ENCODE assay signal across 14 cellular contexts in genomic region chr1:23638786-23639241, GRCh38. TPM values are rescaled to one million over a fixed set of nuclear protein-coding genes. Genes with fewer than 3 reads are reported as not detected.
DNase-seq lines count a peak whose midpoint lies in the region; ATAC-seq, FAIRE-seq and TF ChIP-seq lines count a peak whose summit lies in the region.
"Had no signal": no experiment of that assay in that cellular context is flagged by ENCODE, and none has a peak within 500 bp of the region (broad histone marks: within the 10 kb centered on the region; RNA-seq: fewer than 3 reads in every experiment).

No MANE protein-coding gene starts in this region.

- WGBS in A549 (ENCODE audit: missing lambda C conversion rate): 52% methylated on average over 5 of the region's 5 CpGs
- 37% methylated on average over 5 of the region's 5 CpGs for WGBS in SK-N-SH (ENCODE audit: low lambda C conversion rate)
- 60% methylated on average over 5 of the region's 5 CpGs for WGBS in hepatocyte (ENCODE audit: low lambda C conversion rate, missing lambda C conversion rate)

- peak overlapping the region in 1 of 2 experiments; percentile 91; a peak in 3 of 6 replicates for H3K27ac ChIP-seq in A549
- peak overlapping the region in 1 of 2 experiments; percentile 80; a peak in 2 of 4 replicates for H3K27ac ChIP-seq in SK-N-SH (ENCODE audit: low read depth in 2 of 2, low read length in 1 of 2)
- peak overlapping the region; percentile 55 for H3K27ac ChIP-seq in hepatocyte
- no peak overlapping the region for H3K27ac ChIP-seq in dorsolateral prefrontal cortex
- H3K27ac ChIP-seq: brain microvascular endothelial cell had no signal

- no peak overlapping the region for H2AFZ ChIP-seq in SK-N-SH (ENCODE audit: low read depth)
- no peak overlapping the region for H2AFZ ChIP-seq in hepatocyte

- H3K79me2 ChIP-seq in SK-N-SH (ENCODE audit: insufficient read depth): no peaks in the 10 kb centered on the region
- H3K79me2 ChIP-seq in hepatocyte: no peaks in the 10 kb centered on the region

- no peak for TF ChIP-seq CTCF in A549 (IDR thresholded peaks at IDR 0.05)
- TF ChIP-seq CTCF in SK-N-SH (IDR thresholded peaks at IDR 0.05): no peak
- TF ChIP-seq CTCF in hepatocyte (IDR thresholded peaks at IDR 0.05; ENCODE audit: poor library complexity): no peak
- no peak for TF ChIP-seq CTCF in dorsolateral prefrontal cortex (IDR thresholded peaks at IDR 0.05 in 54 of 56, conservative IDR thresholded peaks at IDR 0.05 in 2 of 56; ENCODE audit: low read depth in 1 of 56, partially characterized antibody in 56 of 56)

- peaks cover 6% of the 10 kb centered on the region for H3F3A ChIP-seq in SK-N-SH (replicated peaks; ENCODE audit: insufficient read depth)

- POLR2A ChIA-PET in A549 (lab: Yijun Ruan, JAX) (interaction anchor here (1.2 to 2.5 kb wide), 2 partner anchors 80 to 83 kb away, joined by 5 to 26 read pairs; partner anchors contain the start of gene ID3), SK-N-SH (lab: Yijun Ruan, JAX) (interaction anchor here (0.9 to 1.9 kb wide), 4 partner anchors 53 to 95 kb away, joined by 3 to 6 read pairs (median 4); partner anchors contain the start of gene RPL11)

- H3K36me3 ChIP-seq in SK-N-SH (replicated peaks in 1 of 2; ENCODE audit: control insufficient read depth in 1 of 2, insufficient read depth in 2 of 2, low read length in 1 of 2) (no peaks in the 10 kb centered on the region), hepatocyte (replicated peaks; ENCODE audit: insufficient read depth, low read depth) (no peaks in the 10 kb centered on the region)
- H3K36me3 ChIP-seq: brain microvascular endothelial cell, tibial nerve had no signal

- H3K9me3 ChIP-seq in A549: no peaks in the 10 kb centered on the region
- no peaks in the 10 kb centered on the region for H3K9me3 ChIP-seq in SK-N-SH
- H3K9me3 ChIP-seq in hepatocyte (ENCODE audit: low read depth): no peaks in the 10 kb centered on the region
- H3K9me3 ChIP-seq: tibial nerve had no signal

- intact Hi-C loops in dorsolateral prefrontal cortex (cut with DNase I): loop anchor here (5.0 kb wide), 1 partner anchor 142 kb away; no protein-coding TSS in a partner anchor

- FAIRE-seq in A549 (lab: Jason Lieb, UNC): no peak

- H3K4me2 ChIP-seq in A549 (no peak overlapping the region), SK-N-SH (no peak overlapping the region), hepatocyte (no peak overlapping the region)

- H3K9me2 ChIP-seq in SK-N-SH (no peaks in the 10 kb centered on the region), hepatocyte (replicated peaks; ENCODE audit: insufficient read depth) (no peaks in the 10 kb centered on the region)

- TF ChIP-seq EP300 in A549 (IDR thresholded peaks at IDR 0.05) (no peak), SK-N-SH (IDR thresholded peaks at IDR 0.05; ENCODE audit: borderline replicate concordance in 1 of 2, low read depth in 1 of 2, low read length in 1 of 2) (peak in 1 of 2 experiments; percentile 73; a peak in 2 of 4 replicates)

- no peaks in the 10 kb centered on the region for H3K27me3 ChIP-seq in SK-N-SH (ENCODE audit: insufficient read depth)
- no peaks in the 10 kb centered on the region for H3K27me3 ChIP-seq in hepatocyte
- H3K27me3 ChIP-seq in dorsolateral prefrontal cortex: no peaks in the 10 kb centered on the region
- H3K27me3 ChIP-seq: brain microvascular endothelial cell, tibial nerve had no signal

- no peak overlapping the region for H3K9ac ChIP-seq in SK-N-SH

- TF ChIP-seq POLR2A in A549 (IDR thresholded peaks at IDR 0.05; ENCODE audit: low read length): no peak

- DNase-seq in A549 (ENCODE audit: low read depth in 1 of 2, low spot score in 1 of 2): no peak
- peak; percentile 30 for DNase-seq in DMS 273 treated with DMSO at 0.1 percent for 48 hours (lab: John Stamatoyannopoulos, UW)
- peak; percentile 48 for DNase-seq in SK-N-SH
- no peak for DNase-seq in hepatocyte (ENCODE audit: low spot score)
- DNase-seq in dorsolateral prefrontal cortex: no peak
- no peak for DNase-seq in SKM-1 treated with dmso at 0.1 percent for 144 hours (lab: John Stamatoyannopoulos, UW; ENCODE audit: unreplicated experiment)
- DNase-seq in kidney tubule cell (ENCODE audit: low spot score): no peak
- DNase-seq in NCI-H345 (lab: John Stamatoyannopoulos, UW): no peak
- DNase-seq: activated gamma-delta T cell treated with Interleukin-2 at 50 U/mL for 16 hours; brain microvascular endothelial cell; NCI-H1694; SIG-M5; stimulated activated CD4-positive, alpha-beta T cell treated with anti-CD3 and anti-CD28 coated beads, Interleukin-4, amount 100 ng/mL, for 24 hours had no signal

- CTCF ChIA-PET in A549 (lab: Yijun Ruan, JAX) (interaction anchor here (0.7 to 15.0 kb wide), 15 partner anchors 10 to 662 kb away, joined by 3 to 699 read pairs (median 13); partner anchors contain the start of genes ID3 and RPL11), SK-N-SH (lab: Yijun Ruan, JAX) (interaction anchor here (0.7 to 12.6 kb wide), 21 partner anchors 9 to 142 kb away, joined by 3 to 708 read pairs (median 7); partner anchors contain the start of genes ID3 and RPL11)

- ATAC-seq in A549: no peak

- TF ChIP-seq RAD21 in A549 (conservative IDR thresholded peaks at IDR 0.05 in 1 of 2, IDR thresholded peaks at IDR 0.05 in 1 of 2) (no peak), SK-N-SH (IDR thresholded peaks at IDR 0.05; ENCODE audit: low read length) (no peak)

- no peak overlapping the region for H3K4me3 ChIP-seq in A549
- no peak overlapping the region for H3K4me3 ChIP-seq in SK-N-SH (ENCODE audit: low read depth in 2 of 2, low read length in 1 of 2)
- H3K4me3 ChIP-seq in hepatocyte: no peak overlapping the region
- H3K4me3 ChIP-seq in dorsolateral prefrontal cortex: no peak overlapping the region
- H3K4me3 ChIP-seq: tibial nerve had no signal

- H4K20me1 ChIP-seq in SK-N-SH (ENCODE audit: insufficient read depth) (no peaks in the 10 kb centered on the region), hepatocyte (ENCODE audit: insufficient read depth, poor library complexity, severe bottlenecking) (no peaks in the 10 kb centered on the region)

- H3K4me1 ChIP-seq in A549 (peaks cover 25% of the 10 kb centered on the region), SK-N-SH (ENCODE audit: control insufficient read depth in 1 of 2, insufficient read depth in 2 of 2, low read depth in 1 of 2, low read length in 1 of 2) (peaks cover 3 to 34% of the 10 kb centered on the region in 2 experiments; a peak in 2 of 4 replicates), hepatocyte (ENCODE audit: insufficient read depth) (peaks cover 1% of the 10 kb centered on the region)

TF ChIP-seq in A549, 52 proteins besides CTCF, POLR2A, EP300 and RAD21:
- peak; percentile 93 for TF ChIP-seq ZFP36 (IDR thresholded peaks at IDR 0.05; ENCODE audit: borderline replicate concordance, partially characterized antibody)
- TF ChIP-seq HOXB13 (CRISPR knock-in tag; IDR thresholded peaks at IDR 0.05; ENCODE audit: low read depth): no peak

TF ChIP-seq in SK-N-SH, 30 proteins besides CTCF, POLR2A, EP300 and RAD21:
- TF ChIP-seq RCOR1 (IDR thresholded peaks at IDR 0.05; ENCODE audit: low read length) (peak; percentile 53; the same call in 1 of the 2 replicates), SMC3 (IDR thresholded peaks at IDR 0.05; ENCODE audit: low read depth, low read length) (no peak), CHD2 (IDR thresholded peaks at IDR 0.05; ENCODE audit: low read length, partially characterized antibody) (peak; percentile 31), NRF1 (IDR thresholded peaks at IDR 0.05; ENCODE audit: low read depth, low read length) (no peak), GATA2 (CRISPR knock-in tag; IDR thresholded peaks at IDR 0.05) (peak; percentile 40; the same call in 1 of the 2 replicates)

RNA-seq across cellular contexts. Expression of gene RPL11, which starts 52.8 kb away (rescaled TPM):
- polyA plus RNA-seq in A549 (2011; rRNA removed) (979 and 1,292 TPM in 2 replicates), A549 (2017; fragmentation: RNase III; extraction: RNeasy Plus Mini Kit Qiagen cat#74134 plus additional on column Dnase treatment) (1,260 to 1,335 TPM (median 1,329 TPM) in 3 replicates), SK-N-SH (2012; rRNA removed) (2,231 and 2,255 TPM in 2 replicates), hepatocyte (526 and 593 TPM in 2 replicates)
- 858 and 1,073 TPM in 2 replicates for polyA plus RNA-seq in A549 (2012; cell fraction: cytosol; rRNA removed)
- polyA plus RNA-seq in A549 (2012; cell fraction: nucleus; rRNA removed): 136 and 263 TPM in 2 replicates
- polyA minus RNA-seq in A549 (2011; rRNA and poly(A)+ RNA removed): 305 and 306 TPM in 2 replicates
- 3,260 and 4,153 TPM in 2 replicates for polyA plus RNA-seq in SK-N-SH (2012; cell fraction: cytosol; rRNA removed)
- polyA plus RNA-seq in SK-N-SH (2012; cell fraction: nucleus; rRNA removed): 350 and 516 TPM in 2 replicates
- total RNA-seq in hepatocyte (828 and 862 TPM in 2 replicates), dorsolateral prefrontal cortex (100 to 1,000 TPM; 167 to 380 (median 287) TPM)

Comparison
In these comparisons a context has a peak if more than half of its experiments do, and no peak if none do; other contexts are left out.
1. DNase-seq: peak in DMS 273 treated with DMSO at 0.1 percent for 48 hours (single experiment) and SK-N-SH (single experiment); none in A549 (0 of 2), hepatocyte (single experiment), dorsolateral prefrontal cortex (0 of 10), SKM-1 treated with dmso at 0.1 percent for 144 hours (single experiment), kidney tubule cell (single experiment) and NCI-H345 (single experiment).
2. Of the 12 proteins assayed by ChIP-seq in both A549 and SK-N-SH: peak only in A549: none; only in SK-N-SH: CHD2 and RCOR1; in both: none; in neither: 9; mixed calls (peak in some experiments, not most) for 1.